Comparison of ENCODE assay signal across 8 cellular contexts in the genomic region with DNA sequence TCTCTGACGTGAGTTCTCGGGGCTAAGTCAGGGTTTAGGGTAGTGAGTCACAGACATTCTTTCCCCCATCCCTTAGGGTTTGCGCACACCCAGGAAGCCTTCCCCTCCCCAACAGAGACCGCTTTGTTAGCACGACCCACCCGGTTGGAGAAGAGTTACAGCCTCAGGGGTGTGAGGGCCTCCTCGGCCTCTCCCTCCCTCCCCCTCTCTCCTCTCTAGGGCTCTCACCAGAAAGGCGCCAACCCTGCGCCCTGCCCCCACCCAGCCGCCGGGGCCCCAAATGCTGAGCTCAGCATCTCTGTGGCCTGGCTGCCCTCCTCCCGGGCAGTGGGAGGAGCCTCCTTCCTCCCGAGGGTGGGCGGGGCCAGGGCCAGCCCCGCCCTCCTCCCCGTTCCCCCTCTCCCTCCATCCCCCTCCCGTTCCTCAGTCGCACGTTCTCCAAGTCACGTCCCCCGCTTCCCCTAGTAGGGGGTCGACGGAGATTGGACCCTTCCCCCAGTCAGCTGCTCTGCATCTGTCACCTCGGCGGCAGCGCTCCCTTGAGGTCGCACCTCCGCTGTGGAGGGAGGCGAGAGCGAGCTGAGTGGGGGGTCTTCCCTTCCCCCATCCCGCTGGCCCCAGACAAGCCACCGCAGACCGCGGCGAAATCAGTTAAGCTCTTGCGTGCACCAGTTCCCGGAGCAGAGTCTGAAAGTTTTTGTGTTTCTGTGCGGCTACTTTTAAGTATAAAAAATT. TPM values are rescaled to one million over a fixed set of nuclear protein-coding genes. Genes with fewer than 3 reads are reported as not detected.
A peak's percentile ranks its signal among the peaks of the same experiment; 100 is the strongest.
DNase-seq lines count a peak whose midpoint lies in the region; ATAC-seq and TF ChIP-seq lines count a peak whose summit lies in the region.

No MANE protein-coding gene starts in this region.

- H3K4me3 Mint-ChIP-seq in GM23338 (peak overlapping the region; percentile 74), T-cell (peak overlapping the region; percentile 86 to 87 (median 87))

- H3K36me3 ChIP-seq in GM23338 (ENCODE audit: insufficient read depth) (no peaks in the 10 kb centered on the region), adrenal gland (replicated peaks in 1 of 2) (no peaks in the 10 kb centered on the region), psoas muscle (ENCODE audit: insufficient read depth in 1 of 2, low read depth in 1 of 2) (no peaks in the 10 kb centered on the region), aorta (ENCODE audit: control insufficient read depth in 1 of 2, insufficient read depth in 2 of 2, low read length in 1 of 2) (no peaks in the 10 kb centered on the region)

- H3K4me1 ChIP-seq in GM23338 (ENCODE audit: insufficient read depth) (peaks cover 32% of the 10 kb centered on the region), adrenal gland (replicated peaks in 1 of 2) (peaks cover 41 to 51% of the 10 kb centered on the region in 2 donors), psoas muscle (peaks cover 48% of the 10 kb centered on the region), aorta (ENCODE audit: control insufficient read depth in 1 of 2, insufficient read depth in 2 of 2, low read length in 2 of 2) (peaks cover 3 to 4% of the 10 kb centered on the region in 2 donors)

- peak overlapping the region; percentile 97 for H3K27ac ChIP-seq in GM23338 (ENCODE audit: low read depth)
- peak overlapping the region; percentile 84 to 99 (median 93) for H3K27ac ChIP-seq in adrenal gland
- H3K27ac ChIP-seq in psoas muscle: peak overlapping the region; percentile 91
- H3K27ac ChIP-seq in aorta (ENCODE audit: low read depth in 1 of 2, low read length in 2 of 2): peak overlapping the region in 1 of 2 donors; percentile 86

- WGBS in adrenal gland, 4 donors: 2 to 6% (median 4%) methylated on average over 9 to 38 of the region's 38 CpGs
- WGBS in psoas muscle, 3 donors: 2 to 5% (median 3%) methylated on average over 37 to 38 of the region's 38 CpGs
- WGBS in aorta, 2 donors: 7% methylated on average over 31 to 38 of the region's 38 CpGs

- H3K9me3 Mint-ChIP-seq in GM23338: no peaks in the 10 kb centered on the region
- H3K9me3 Mint-ChIP-seq in T-cell: no peaks in the 10 kb centered on the region

- POLR2A ChIA-PET in T-cell (lab: Charles Lee): interaction anchor here (0.5 to 1.6 kb wide), 11 partner anchors 9 to 834 kb away, joined by 3 to 6 read pairs (median 4); a partner anchor contains a TSS

- ATAC-seq in GM23338 (peak; percentile 89), T-cell (replicated peaks in 1 of 4) (peak; percentile 74 to 81 (median 76)), left ventricle myocardium superior (peak; percentile 87), psoas muscle (peak; percentile 90 to 95 (median 92)), aorta (ENCODE audit: low FRiP score) (peak; percentile 93)

- no peak for TF ChIP-seq POLR2A in adrenal gland (IDR thresholded peaks at IDR 0.05)

- H3K27ac Mint-ChIP-seq in GM23338 (peak overlapping the region; percentile 99), T-cell (peak overlapping the region; percentile 94 to 98)

- H3K9me3 ChIP-seq in adrenal gland (replicated peaks in 1 of 3) (no peaks in the 10 kb centered on the region), psoas muscle (no peaks in the 10 kb centered on the region), aorta (ENCODE audit: control insufficient read depth, low read length) (no peaks in the 10 kb centered on the region)

- H3F3A ChIP-seq in GM23338 (replicated peaks; ENCODE audit: low read depth): peaks cover 28% of the 10 kb centered on the region

- H3K27me3 ChIP-seq in GM23338 (ENCODE audit: insufficient read depth): no peaks in the 10 kb centered on the region
- H3K27me3 ChIP-seq in adrenal gland: no peaks in the 10 kb centered on the region
- H3K27me3 ChIP-seq in psoas muscle (ENCODE audit: insufficient read depth in 3 of 3, low read length in 2 of 3): no peaks in the 10 kb centered on the region
- no peaks in the 10 kb centered on the region for H3K27me3 ChIP-seq in aorta (ENCODE audit: control insufficient read depth in 1 of 2, insufficient read depth in 2 of 2, low read length in 1 of 2)

- DNase-seq in G401 (ENCODE audit: low spot score) (peak; percentile 80), GM23338 (ENCODE audit: low spot score) (peak; percentile 97), Kasumi-1 (lab: John Stamatoyannopoulos, UW) (peak; percentile 67 to 71), T-cell (peak; percentile 53 to 83 (median 74)), adrenal gland (peak; percentile 84 to 92 (median 86)), left ventricle myocardium superior (peak; percentile 92), psoas muscle (peak; percentile 87 to 94), aorta (peak; percentile 88 to 91)

- H3K79me2 ChIP-seq in GM23338 (replicated peaks; ENCODE audit: insufficient read depth): no peaks in the 10 kb centered on the region

- H3K9me2 ChIP-seq in GM23338 (ENCODE audit: insufficient read depth): no peaks in the 10 kb centered on the region

- H3K4me3 ChIP-seq in GM23338: peak overlapping the region; percentile 62
- H3K4me3 ChIP-seq in adrenal gland: peak overlapping the region in 2 of 4 donors; percentile 36 to 70
- peak overlapping the region; percentile 65 for H3K4me3 ChIP-seq in psoas muscle
- H3K4me3 ChIP-seq in aorta (ENCODE audit: low read length in 2 of 2): peak overlapping the region; percentile 24 to 42

- no peaks in the 10 kb centered on the region for H4K20me1 ChIP-seq in GM23338 (replicated peaks; ENCODE audit: insufficient read depth)

- CTCF ChIA-PET in T-cell (lab: Charles Lee): interaction anchor here (0.6 to 2.0 kb wide), 14 partner anchors 11 to 836 kb away, joined by 3 to 15 read pairs (median 5); a partner anchor contains a TSS

- H3K4me2 ChIP-seq in GM23338: peak overlapping the region; percentile 92

- H3K4me1 Mint-ChIP-seq in GM23338 (peaks cover 62% of the 10 kb centered on the region), T-cell (peaks cover 65 to 71% (median 69%) of the 10 kb centered on the region in 3 donors)

- intact Hi-C loops in adrenal gland (cut with DNase I): no loop called here
- intact Hi-C loops in left ventricle myocardium superior (cut with micrococcal nuclease): no loop called here
- intact Hi-C loops in psoas muscle (cut with DNase I): no loop called here
- intact Hi-C loops in aorta (cut with DNase I): loop anchor here in 1 of 2 donors (5.0 kb wide), 1 partner anchor 38 kb away; no protein-coding TSS in a partner anchor

- H2AFZ ChIP-seq in GM23338: peak overlapping the region; percentile 40; the same call in 1 of the 2 replicates

- in situ Hi-C loops in G401 (cut with HindIII; ENCODE audit: low sequenced_read_pairs): no loop called here

- H3K36me3 Mint-ChIP-seq in GM23338 (ENCODE audit: low read depth) (no peaks in the 10 kb centered on the region), T-cell (no peaks in the 10 kb centered on the region)

- peak; percentile 12 to 63; a peak in 3 of 4 replicates for TF ChIP-seq CTCF in GM23338 (conservative IDR thresholded peaks at IDR 0.05; ENCODE audit: low read depth in 2 of 2)
- peak in 1 of 6 experiments; percentile 1 for TF ChIP-seq CTCF in adrenal gland (IDR thresholded peaks at IDR 0.05)
- TF ChIP-seq CTCF in psoas muscle (IDR thresholded peaks at IDR 0.05): no peak

- H3K27me3 Mint-ChIP-seq in GM23338 (ENCODE audit: insufficient read depth, low read depth, poor library complexity): peaks cover 28% of the 10 kb centered on the region
- H3K27me3 Mint-ChIP-seq in T-cell: no peaks in the 10 kb centered on the region

TF ChIP-seq in GM23338, 12 proteins besides CTCF, POLR2A, EP300 and RAD21 (continues in another document):
- TF ChIP-seq POLR2AphosphoS5 (IDR thresholded peaks at IDR 0.05; ENCODE audit: low read depth) (peak; percentile 58), NANOG (IDR thresholded peaks at IDR 0.05; ENCODE audit: borderline replicate concordance) (no peak), EZH2phosphoT487 (IDR thresholded peaks at IDR 0.05; ENCODE audit: unreplicated experiment) (no peak)

RNA-seq across cellular contexts. Expression of a gene that starts 13.0 kb away (rescaled TPM):
- total RNA-seq in G401 (2014; rRNA removed; shearing (Covaris generic)): 192 and 262 TPM in 2 replicates
- 110 and 136 TPM in 2 replicates for total RNA-seq in GM23338 (2014; rRNA removed; shearing (Covaris generic))
- polyA plus RNA-seq in GM23338 (2016; fragmentation: Nextera tagmentation; extraction: Ambion mirVana) (108 and 114 TPM in 2 replicates), adrenal gland (100 to 1,000 TPM; 109 to 149 (median 123) TPM), psoas muscle (100 to 1,000 TPM; 114 to 744 (median 487) TPM), aorta (10 to 100 TPM; 55.9 to 96.5 TPM)
- total RNA-seq in T-cell (100 to 1,000 TPM in 2 of 5 donors, 10 to 100 TPM in 3; 39.9 to 326 (median 52.1) TPM), adrenal gland (100 to 1,000 TPM; 211 to 711 (median 386) TPM), left ventricle myocardium superior (64.2 TPM), psoas muscle (100 to 1,000 TPM in 1 of 4 donors, 10 to 100 TPM in 3; 16.1 to 220 (median 65.4) TPM), aorta (100 to 1,000 TPM; 104 to 126 TPM)

RNA-seq across cellular contexts. Expression of a gene that starts 44.7 kb away (rescaled TPM):
- 14.1 and 19.6 TPM in 2 replicates for total RNA-seq in G401 (2014; rRNA removed; shearing (Covaris generic))
- total RNA-seq in GM23338 (2014; rRNA removed; shearing (Covaris generic)): 30.3 and 37.2 TPM in 2 replicates
- polyA plus RNA-seq in GM23338 (2016; fragmentation: Nextera tagmentation; extraction: Ambion mirVana): 13.5 and 13.7 TPM in 2 replicates
- total RNA-seq in T-cell: 10 to 100 TPM; 15.7 to 24.1 (median 21.7) TPM
- total RNA-seq in adrenal gland: 10 to 100 TPM; 26.6 to 57.4 (median 36.7) TPM
- polyA plus RNA-seq in adrenal gland: 100 to 1,000 TPM in 1 of 3 donors, 10 to 100 TPM in 1, 1 to 10 TPM in 1; 9.7 to 101 (median 10.1) TPM
- total RNA-seq in left ventricle myocardium superior: 34.7 TPM
- 10 to 100 TPM; 15.3 to 22.4 (median 19.4) TPM for total RNA-seq in psoas muscle
- polyA plus RNA-seq in psoas muscle: 10 to 100 TPM; 17.9 to 37.0 (median 19.3) TPM
- 10 to 100 TPM; 23.3 to 32.3 TPM for total RNA-seq in aorta
- polyA plus RNA-seq in aorta: 10 to 100 TPM; 19.7 to 22.3 TPM

RNA-seq across cellular contexts. Expression of a gene that starts 44.9 kb away (rescaled TPM):
- total RNA-seq in G401 (2014; rRNA removed; shearing (Covaris generic)): 105 and 108 TPM in 2 replicates
- 77.5 and 88.5 TPM in 2 replicates for total RNA-seq in GM23338 (2014; rRNA removed; shearing (Covaris generic))
- polyA plus RNA-seq in GM23338 (2016; fragmentation: Nextera tagmentation; extraction: Ambion mirVana) (116 and 126 TPM in 2 replicates), adrenal gland (100 to 1,000 TPM; 102 to 186 (median 128) TPM), psoas muscle (100 to 1,000 TPM in 2 of 3 donors, 10 to 100 TPM in 1; 60.1 to 184 (median 167) TPM), aorta (100 to 1,000 TPM; 165 to 281 TPM)
- total RNA-seq in T-cell (100 to 1,000 TPM in 3 of 5 donors, 10 to 100 TPM in 2; 97.9 to 119 (median 106) TPM), adrenal gland (100 to 1,000 TPM in 7 of 8 donors, 10 to 100 TPM in 1; 69.1 to 170 (median 139) TPM), left ventricle myocardium superior (260 TPM), psoas muscle (100 to 1,000 TPM in 3 of 4 donors, 10 to 100 TPM in 1; 80.3 to 144 (median 119) TPM), aorta (10 to 100 TPM; 70.7 to 75.7 TPM)
